Comparison of ENCODE assay signal across 31 cellular contexts in the genomic region with DNA sequence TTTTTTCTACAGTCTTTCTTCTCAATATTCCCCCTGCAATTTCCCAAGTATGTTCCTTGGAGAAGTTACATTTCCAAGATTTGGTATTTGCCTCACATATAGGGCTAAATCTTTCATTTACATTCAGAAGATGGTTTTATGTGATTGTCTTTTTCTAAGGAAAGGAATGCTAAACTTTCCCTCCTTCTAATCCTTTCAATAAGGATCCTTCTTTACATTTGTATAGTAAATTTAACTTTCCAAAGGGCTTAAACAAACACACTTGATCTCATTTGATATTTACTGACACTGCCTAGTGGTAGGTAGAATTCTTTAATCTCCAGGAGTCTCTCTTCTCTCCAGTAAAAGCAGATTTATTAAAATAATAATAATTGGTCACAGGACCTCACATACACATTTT.
"Had no signal": no experiment of that assay in that cellular context is flagged by ENCODE, and none has a peak within 500 bp of the region (broad histone marks: within the 10 kb centered on the region; RNA-seq: fewer than 3 reads in every experiment).

No MANE protein-coding gene starts in this region.

- H3K4me1 ChIP-seq: parathyroid adenoma, right atrium auricular region, suprapubic skin had no signal

- H3K27me3 Mint-ChIP-seq: effector memory CD8-positive, alpha-beta T cell; naive B cell; natural killer cell treated with Interleukin-12 subunit alpha and Interleukin-12 subunit beta and Interleukin-15 and Interleukin-18, amount 100 ng/mL, for 72 hours; stimulated activated naive CD8-positive, alpha-beta T cell treated with anti-CD3 and anti-CD28 coated beads, Interleukin-15, amount 100 ng/mL, for 72 hours had no signal

- H3K9me3 Mint-ChIP-seq: mesothelial cell of epicardium; neural crest cell; stimulated activated naive CD8-positive, alpha-beta T cell treated with anti-CD3 and anti-CD28 coated beads, Interleukin-15, amount 100 ng/mL, for 72 hours had no signal

- H3K4me1 Mint-ChIP-seq: naive B cell; stimulated activated naive CD8-positive, alpha-beta T cell treated with anti-CD3 and anti-CD28 coated beads, Interleukin-15, amount 100 ng/mL, for 72 hours had no signal

- H3K27me3 ChIP-seq: esophagus squamous epithelium, heart right ventricle, left lung, right atrium auricular region, suprapubic skin, vagina had no signal

- ATAC-seq: effector memory CD8-positive, alpha-beta T cell; heart right ventricle; left cardiac atrium; left lung; mucosa of descending colon; natural killer cell treated with Interleukin-12 subunit alpha and Interleukin-12 subunit beta and Interleukin-15 and Interleukin-18, amount 100 ng/mL, for 72 hours; sciatic nerve; stimulated activated naive CD8-positive, alpha-beta T cell treated with anti-CD3 and anti-CD28 coated beads, Interleukin-15, amount 100 ng/mL, for 72 hours had no signal

- H3K4me3 Mint-ChIP-seq: effector memory CD8-positive, alpha-beta T cell; mesothelial cell of epicardium; naive B cell; natural killer cell treated with Interleukin-12 subunit alpha and Interleukin-12 subunit beta and Interleukin-15 and Interleukin-18, amount 100 ng/mL, for 72 hours; neural crest cell; stimulated activated naive CD8-positive, alpha-beta T cell treated with anti-CD3 and anti-CD28 coated beads, Interleukin-15, amount 100 ng/mL, for 72 hours had no signal

- H3K36me3 Mint-ChIP-seq: mesothelial cell of epicardium; naive B cell; natural killer cell treated with Interleukin-12 subunit alpha and Interleukin-12 subunit beta and Interleukin-15 and Interleukin-18, amount 100 ng/mL, for 72 hours had no signal

- H3K9me3 ChIP-seq: esophagus squamous epithelium, heart right ventricle, left lung, mucosa of descending colon, right atrium auricular region, suprapubic skin, vagina had no signal

- H3K27ac Mint-ChIP-seq: effector memory CD8-positive, alpha-beta T cell; mesothelial cell of epicardium; naive B cell; natural killer cell treated with Interleukin-12 subunit alpha and Interleukin-12 subunit beta and Interleukin-15 and Interleukin-18, amount 100 ng/mL, for 72 hours; progenitor cell of endocrine pancreas; stimulated activated naive CD8-positive, alpha-beta T cell treated with anti-CD3 and anti-CD28 coated beads, Interleukin-15, amount 100 ng/mL, for 72 hours had no signal

- DNase-seq: dermis blood vessel endothelial cell; effector memory CD8-positive, alpha-beta T cell; erythroblast; esophagus squamous epithelium; foreskin melanocyte; glutamatergic neuron; heart right ventricle; hippocampal formation; left cardiac atrium; left lung; mesenchymal stem cell; mucosa of descending colon; naive B cell; stimulated activated CD4-positive, alpha-beta T cell treated with anti-CD3 and anti-CD28 coated beads, Interleukin-12 subunit alpha, Interleukin-12 subunit beta, amount 100 ng/mL, for 4 hours; stimulated activated CD4-positive, alpha-beta T cell treated with anti-CD3 and anti-CD28 coated beads, Interleukin-1b, Interleukin-23, amount 100 ng/mL, for 48 hours; stimulated activated CD4-positive, alpha-beta T cell treated with anti-CD3 and anti-CD28 coated beads, Interleukin-4, amount 100 ng/mL, for 1 hour; stimulated activated CD8-positive, alpha-beta memory T cell treated with anti-CD3 and anti-CD28 coated beads, Interleukin-4, amount 100 ng/mL, for 48 hours; stimulated activated naive CD4-positive, alpha-beta T cell; stimulated activated naive CD8-positive, alpha-beta T cell treated with anti-CD3 and anti-CD28 coated beads, Interleukin-15, amount 100 ng/mL, for 72 hours; trophoblast cell had no signal

- H3K9ac ChIP-seq: parathyroid adenoma had no signal

- H3K4me3 ChIP-seq: coronary artery, esophagus squamous epithelium, heart right ventricle, left lung, mucosa of descending colon, right atrium auricular region, smooth muscle cell, suprapubic skin, vagina had no signal

- H3K36me3 ChIP-seq: esophagus squamous epithelium, heart right ventricle, left lung, right atrium auricular region, suprapubic skin, vagina had no signal

- H3K27ac ChIP-seq: coronary artery, esophagus squamous epithelium, heart right ventricle, left lung, parathyroid adenoma, right atrium auricular region, suprapubic skin, vagina had no signal
